ENCODE assay signal across 12 cellular contexts in the genomic region with DNA sequence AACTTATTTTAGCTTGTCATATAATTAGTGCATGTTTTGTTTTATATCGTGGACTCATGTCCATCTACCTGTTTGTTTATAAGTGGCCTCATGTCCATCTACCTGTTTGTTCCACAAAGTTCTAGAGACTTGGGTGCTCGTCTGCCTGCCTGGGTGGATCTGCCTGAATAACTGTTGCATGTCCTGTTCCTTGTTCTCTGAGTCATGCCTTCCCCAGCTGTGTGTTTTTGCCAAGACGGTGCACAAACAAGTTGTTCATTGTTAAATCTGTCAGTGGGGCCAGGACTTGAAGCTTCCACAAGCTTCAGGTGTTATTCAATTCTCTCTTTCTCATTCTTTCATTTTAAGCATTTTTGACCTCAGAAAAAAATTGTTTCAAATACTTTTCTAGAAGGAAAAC.
A peak's percentile ranks its signal among the peaks of the same experiment; 100 is the strongest.
DNase-seq lines count a peak whose midpoint lies in the region; ATAC-seq, FAIRE-seq and TF ChIP-seq lines count a peak whose summit lies in the region.
"Had no signal": no experiment of that assay in that cellular context is flagged by ENCODE, and none has a peak within 500 bp of the region (broad histone marks: within the 10 kb centered on the region; RNA-seq: fewer than 3 reads in every experiment).

No MANE protein-coding gene starts in this region.

- TF ChIP-seq EP300 in transverse colon (IDR thresholded peaks at IDR 0.05; ENCODE audit: low read depth) = no peak

- FAIRE-seq in astrocyte (lab: Jason Lieb, UNC) = peak; percentile 86
- FAIRE-seq: frontal cortex had no signal

- H3K4me3 ChIP-seq in astrocyte (ENCODE audit: insufficient read depth, low read depth, low read length) (no peak overlapping the region), transverse colon (no peak overlapping the region)
- H3K4me3 ChIP-seq: stomach had no signal

- no peak for TF ChIP-seq POLR2A in transverse colon (IDR thresholded peaks at IDR 0.05)

- H3K9me3 ChIP-seq in astrocyte (ENCODE audit: insufficient read depth, low read depth, low read length) = no peaks in the 10 kb centered on the region
- no peaks in the 10 kb centered on the region for H3K9me3 ChIP-seq in transverse colon
- H3K9me3 ChIP-seq: stomach had no signal

- no peak overlapping the region for H3K27ac Mint-ChIP-seq in astrocyte (ENCODE audit: unreplicated experiment)
- H3K27ac Mint-ChIP-seq in activated naive CD4-positive, alpha-beta T cell treated with anti-CD3 and anti-CD28 coated beads, Interleukin-2, amount 50 U/mL, for 72 hours = no peak overlapping the region

- no peak overlapping the region for H3K27ac ChIP-seq in astrocyte (ENCODE audit: low read depth, low read length)
- no peak overlapping the region for H3K27ac ChIP-seq in transverse colon
- H3K27ac ChIP-seq: KMS-11, stomach had no signal

- no peaks in the 10 kb centered on the region for H3K36me3 Mint-ChIP-seq in astrocyte (ENCODE audit: low read depth, unreplicated experiment)
- H3K36me3 Mint-ChIP-seq in activated naive CD4-positive, alpha-beta T cell treated with anti-CD3 and anti-CD28 coated beads, Interleukin-2, amount 50 U/mL, for 72 hours = no peaks in the 10 kb centered on the region

- H3K9me3 Mint-ChIP-seq in astrocyte (ENCODE audit: unreplicated experiment) = no peaks in the 10 kb centered on the region
- H3K9me3 Mint-ChIP-seq in activated naive CD4-positive, alpha-beta T cell treated with anti-CD3 and anti-CD28 coated beads, Interleukin-2, amount 50 U/mL, for 72 hours = no peaks in the 10 kb centered on the region

- TF ChIP-seq CTCF in astrocyte (IDR thresholded peaks at IDR 0.05; ENCODE audit: insufficient read depth, low read depth, low read length) (no peak), transverse colon (IDR thresholded peaks at IDR 0.05) (no peak)

- ATAC-seq in activated naive CD4-positive, alpha-beta T cell treated with anti-CD3 and anti-CD28 coated beads, Interleukin-2, amount 50 U/mL, for 72 hours = no peak

- no peak overlapping the region for H3K4me3 Mint-ChIP-seq in astrocyte (ENCODE audit: unreplicated experiment)

- H4K20me1 ChIP-seq in astrocyte (ENCODE audit: insufficient read depth, low read length) = no peaks in the 10 kb centered on the region

- H3K9ac ChIP-seq in astrocyte (ENCODE audit: low read length) = no peak overlapping the region
- H3K9ac ChIP-seq: KMS-11 had no signal

- H3K4me1 ChIP-seq in astrocyte (ENCODE audit: insufficient read depth, low read length) = no peaks in the 10 kb centered on the region
- peaks cover 0 to 11% (median 4%) of the 10 kb centered on the region in 4 donors for H3K4me1 ChIP-seq in transverse colon
- H3K4me1 ChIP-seq: stomach had no signal

- H3K79me2 ChIP-seq in astrocyte (ENCODE audit: insufficient read depth, low read length) = no peaks in the 10 kb centered on the region

- no peak overlapping the region for H3K4me2 ChIP-seq in astrocyte (ENCODE audit: low read length)
- H3K4me2 ChIP-seq: KMS-11 had no signal

- peaks cover 6% of the 10 kb centered on the region for H3K4me1 Mint-ChIP-seq in astrocyte (ENCODE audit: low read depth, unreplicated experiment)

- 29 to 38% methylated on average over 2 to 3 of the region's 3 CpGs for WGBS in transverse colon (ENCODE audit: low coverage in 1 of 2), 2 donors

- intact Hi-C loops in transverse colon (cut with DNase I; ENCODE audit: low total_unique reads) = no loop called here

- DNase-seq in HT1080 (ENCODE audit: low read depth) (peak; percentile 74), astrocyte (ENCODE audit: low read depth) (peak; percentile 65), hepatic stellate cell (ENCODE audit: low spot score) (peak; percentile 10), transverse colon (peak; percentile 28), pons (ENCODE audit: low spot score) (no peak), NCI-H2081 (lab: John Stamatoyannopoulos, UW) (no peak)
- no peak for DNase-seq in activated naive CD4-positive, alpha-beta T cell treated with Interleukin-2 at 50 U/mL for 16 hours
- no peak for DNase-seq in activated naive CD4-positive, alpha-beta T cell treated with anti-CD3 and anti-CD28 coated beads, Interleukin-2, amount 50 U/mL, for 72 hours (ENCODE audit: low spot score in 2 of 2)
- DNase-seq: DND-41, stomach had no signal

- H2AFZ ChIP-seq in astrocyte (ENCODE audit: low read depth, low read length) = no peak overlapping the region

- H3K36me3 ChIP-seq in astrocyte (ENCODE audit: insufficient read depth, low read length) = no peaks in the 10 kb centered on the region
- no peaks in the 10 kb centered on the region for H3K36me3 ChIP-seq in transverse colon
- H3K36me3 ChIP-seq: stomach had no signal

- H3K27me3 ChIP-seq in astrocyte (ENCODE audit: insufficient read depth, low read length) = no peaks in the 10 kb centered on the region
- H3K27me3 ChIP-seq in transverse colon = no peaks in the 10 kb centered on the region
- H3K27me3 ChIP-seq: stomach had no signal

- H3K27me3 Mint-ChIP-seq in astrocyte (ENCODE audit: low read depth, unreplicated experiment) = no peaks in the 10 kb centered on the region

- in situ Hi-C loops in transverse colon (cut with MboI; ENCODE audit: low pct_ligation_motif_present in 1 of 4, low pct_unique_long_range_greater_than_20kb in 1 of 4, low sequenced_read_pairs in 3 of 4) = no loop called here

Comparison
In these comparisons a context has a peak if more than half of its experiments do, and no peak if none do; other contexts are left out.
1. DNase-seq: peak in HT1080 (single experiment), astrocyte (single experiment), hepatic stellate cell (single experiment) and transverse colon (single experiment); none in activated naive CD4-positive, alpha-beta T cell treated with Interleukin-2 at 50 U/mL for 16 hours (single experiment), pons (single experiment), activated naive CD4-positive, alpha-beta T cell treated with anti-CD3 and anti-CD28 coated beads, Interleukin-2, amount 50 U/mL, for 72 hours (0 of 2) and NCI-H2081 (0 of 2).